Comparison of ENCODE assay signal across 15 cellular contexts in genomic region chr7:107622937-107623336, GRCh38. TPM values are rescaled to one million over a fixed set of nuclear protein-coding genes. Genes with fewer than 3 reads are reported as not detected.
"Had no signal": no experiment of that assay in that cellular context is flagged by ENCODE, and none has a peak within 500 bp of the region (broad histone marks: within the 10 kb centered on the region; RNA-seq: fewer than 3 reads in every experiment).

No MANE protein-coding gene starts in this region.

- H3K36me3 ChIP-seq: neural progenitor cell, ovary, thyroid gland, uterus had no signal

- H3K27ac ChIP-seq: lower lobe of right lung, neural progenitor cell, ovary, right atrium auricular region, skin epidermis, suprapubic skin, thyroid gland had no signal

- H3K27me3 ChIP-seq: neural progenitor cell, ovary, right atrium auricular region, sigmoid colon, suprapubic skin, thyroid gland, upper lobe of left lung, uterus had no signal

- H3K4me3 ChIP-seq: left ventricle myocardium inferior, lower lobe of right lung, neural progenitor cell, ovary, right atrium auricular region, sigmoid colon, skin epidermis, suprapubic skin, thyroid gland, upper lobe of left lung, uterus had no signal

- H3K4me1 ChIP-seq: neural progenitor cell, right atrium auricular region, sigmoid colon, suprapubic skin, thyroid gland had no signal

- DNase-seq: left ventricle myocardium inferior; lower lobe of right lung; nucleus accumbens; ovary; sigmoid colon; stimulated activated CD4-positive, alpha-beta T cell treated with anti-CD3 and anti-CD28 coated beads, Interleukin-12 subunit alpha, Interleukin-12 subunit beta, amount 100 ng/mL, for 4 hours; stimulated activated naive CD4-positive, alpha-beta T cell; thyroid gland; upper lobe of left lung; uterus had no signal

- H3K9me3 ChIP-seq: lower lobe of right lung, ovary, right atrium auricular region, sigmoid colon, suprapubic skin, thyroid gland, upper lobe of left lung, uterus had no signal

RNA-seq across cellular contexts. Expression of gene SLC26A4, which starts 37.7 kb away (rescaled TPM):
- total RNA-seq: mesothelial cell of epicardium had no signal
